8 cellular contexts compared by ENCODE assay signal in the genomic region with DNA sequence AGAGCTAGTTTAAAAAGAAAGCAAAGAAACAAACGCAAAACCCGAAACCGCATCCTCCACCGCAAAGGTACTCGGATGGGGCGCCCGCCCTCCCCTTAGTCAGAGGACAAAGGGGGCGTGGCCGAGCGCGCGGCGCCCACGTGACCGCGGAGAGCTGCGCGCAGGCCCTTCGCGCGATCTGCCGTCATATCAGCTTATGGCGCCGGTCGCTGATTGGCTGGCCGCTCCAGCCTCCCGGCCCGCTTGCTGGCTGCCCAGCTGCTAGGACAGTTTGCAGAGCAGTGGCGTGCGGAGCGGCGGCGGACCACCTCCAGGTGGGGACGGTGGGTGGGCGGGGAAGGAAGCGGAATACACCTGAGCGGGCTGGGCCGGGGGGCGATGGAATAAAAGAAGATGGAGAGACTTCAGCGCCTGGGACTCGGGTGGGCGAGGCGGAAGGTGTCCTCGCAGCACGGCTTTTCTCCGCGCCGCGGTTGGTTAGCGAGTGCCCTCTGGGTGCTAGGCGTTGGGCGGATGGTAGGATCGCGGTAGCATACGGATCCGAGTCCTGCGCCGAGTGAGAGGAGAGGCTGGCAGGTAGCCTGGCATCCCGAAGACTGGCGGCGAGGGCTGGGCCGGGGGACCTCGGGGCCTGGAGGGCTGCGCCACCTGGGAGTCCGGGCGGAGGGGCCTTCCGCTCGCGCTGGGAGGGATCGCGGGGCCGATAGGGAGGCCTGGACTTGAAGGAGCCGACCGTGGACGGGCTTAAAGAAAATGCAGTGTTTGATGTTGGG. TPM values are rescaled to one million over a fixed set of nuclear protein-coding genes. Genes with fewer than 3 reads are reported as not detected.
A peak's percentile ranks its signal among the peaks of the same experiment; 100 is the strongest.
DNase-seq lines count a peak whose midpoint lies in the region; ATAC-seq and TF ChIP-seq lines count a peak whose summit lies in the region.

A gene with protein sequence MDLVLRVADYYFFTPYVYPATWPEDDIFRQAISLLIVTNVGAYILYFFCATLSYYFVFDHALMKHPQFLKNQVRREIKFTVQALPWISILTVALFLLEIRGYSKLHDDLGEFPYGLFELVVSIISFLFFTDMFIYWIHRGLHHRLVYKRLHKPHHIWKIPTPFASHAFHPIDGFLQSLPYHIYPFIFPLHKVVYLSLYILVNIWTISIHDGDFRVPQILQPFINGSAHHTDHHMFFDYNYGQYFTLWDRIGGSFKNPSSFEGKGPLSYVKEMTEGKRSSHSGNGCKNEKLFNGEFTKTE (plus strand): TSS at position 269 of the 773 bp plus-strand sequence. CDS start 10,605 bp downstream, outside the sequence.

- H3K4me1 Mint-ChIP-seq in activated naive CD4-positive, alpha-beta T cell treated with anti-CD3 and anti-CD28 coated beads, Interleukin-2, amount 50 U/mL, for 24 hours, result peaks cover 51% of the 10 kb centered on the region

- H3K4me3 Mint-ChIP-seq in activated naive CD4-positive, alpha-beta T cell treated with anti-CD3 and anti-CD28 coated beads, Interleukin-2, amount 50 U/mL, for 24 hours, result peak within 1 kb of the TSS; percentile 97

- TF ChIP-seq CTCF in SK-N-SH (IDR thresholded peaks at IDR 0.05) (0 out of 2 replicates have a peak, but pooled peaks have one; percentile 11), suprapubic skin (IDR thresholded peaks at IDR 0.05) (no peak)

- POLR2A ChIA-PET in SK-N-SH (lab: Yijun Ruan, JAX), result interaction anchor here (0.6 to 1.2 kb wide), 4 partner anchors 8 to 692 kb away, joined by 3 to 4 read pairs (median 4); no protein-coding TSS in a partner anchor

- H3F3A ChIP-seq in SK-N-SH (replicated peaks; ENCODE audit: insufficient read depth), result no peaks in the 10 kb centered on the region

- no peaks in the 10 kb centered on the region for H3K9me2 ChIP-seq in SK-N-SH

- peaks cover 40% of the 10 kb centered on the region; the same call in 1 of the 2 replicates for H3K79me2 ChIP-seq in SK-N-SH (ENCODE audit: insufficient read depth)

- no peaks in the 10 kb centered on the region for H3K9me3 Mint-ChIP-seq in activated naive CD4-positive, alpha-beta T cell treated with anti-CD3 and anti-CD28 coated beads, Interleukin-2, amount 50 U/mL, for 24 hours

- peak; percentile 78 for DNase-seq in GM04504 (ENCODE audit: low read depth)
- DNase-seq in NCI-H1048 (lab: John Stamatoyannopoulos, UW), result peak; percentile 91
- peak; percentile 96 for DNase-seq in SK-N-SH
- peak; percentile 94 for DNase-seq in globus pallidus (ENCODE audit: low spot score)
- DNase-seq in nucleus accumbens (lab: John Stamatoyannopoulos, UW), result peak; percentile 69 to 96 (median 90)
- DNase-seq in suprapubic skin (ENCODE audit: low spot score in 2 of 2), result peak; percentile 95 to 97

- H3K4me3 ChIP-seq in SK-N-SH (ENCODE audit: low read depth in 2 of 2, low read length in 1 of 2), result peak within 1 kb of the TSS; percentile 87 to 92
- H3K4me3 ChIP-seq in suprapubic skin, result peak within 1 kb of the TSS; percentile 79

- no peaks in the 10 kb centered on the region; the same call in 1 of the 2 replicates for H4K20me1 ChIP-seq in SK-N-SH (ENCODE audit: insufficient read depth)

- peak within 1 kb of the TSS; percentile 86 for H3K4me2 ChIP-seq in SK-N-SH

- ATAC-seq in HG02571 (IDR thresholded peaks at IDR 0.05; ENCODE audit: unreplicated experiment), result peak; percentile 95

- H3K27ac ChIP-seq in SK-N-SH (ENCODE audit: low read depth in 2 of 2, low read length in 1 of 2) (peak within 1 kb of the TSS; percentile 58 to 87), suprapubic skin (peak within 1 kb of the TSS; percentile 84)

- H2AFZ ChIP-seq in SK-N-SH (ENCODE audit: low read depth), result peak within 1 kb of the TSS; percentile 99

- peaks cover 2% of the 10 kb centered on the region for H3K36me3 Mint-ChIP-seq in activated naive CD4-positive, alpha-beta T cell treated with anti-CD3 and anti-CD28 coated beads, Interleukin-2, amount 50 U/mL, for 24 hours

- no peaks in the 10 kb centered on the region for H3K36me3 ChIP-seq in SK-N-SH (replicated peaks in 1 of 2; ENCODE audit: control insufficient read depth in 1 of 2, insufficient read depth in 2 of 2, low read length in 1 of 2)
- H3K36me3 ChIP-seq in suprapubic skin, result no peaks in the 10 kb centered on the region

- no peak for TF ChIP-seq RAD21 in SK-N-SH (IDR thresholded peaks at IDR 0.05; ENCODE audit: low read length)

- H3K27me3 ChIP-seq in SK-N-SH (ENCODE audit: insufficient read depth) (no peaks in the 10 kb centered on the region), suprapubic skin (no peaks in the 10 kb centered on the region)

- CTCF ChIA-PET in SK-N-SH (lab: Yijun Ruan, JAX), result interaction anchor here (0.9 kb wide), 1 partner anchor 46 kb away, joined by 3 read pairs; no protein-coding TSS in a partner anchor

- H3K9ac ChIP-seq in SK-N-SH, result peak within 1 kb of the TSS; percentile 74

- H3K27me3 Mint-ChIP-seq in activated naive CD4-positive, alpha-beta T cell treated with anti-CD3 and anti-CD28 coated beads, Interleukin-2, amount 50 U/mL, for 24 hours, result no peaks in the 10 kb centered on the region

- no peak for TF ChIP-seq EP300 in SK-N-SH (IDR thresholded peaks at IDR 0.05; ENCODE audit: borderline replicate concordance in 1 of 2, low read depth in 1 of 2, low read length in 1 of 2)
- no peak for TF ChIP-seq EP300 in suprapubic skin (IDR thresholded peaks at IDR 0.05)

- peak within 1 kb of the TSS; percentile 97 for H3K27ac Mint-ChIP-seq in activated naive CD4-positive, alpha-beta T cell treated with anti-CD3 and anti-CD28 coated beads, Interleukin-2, amount 50 U/mL, for 24 hours

- TF ChIP-seq POLR2A in suprapubic skin (IDR thresholded peaks at IDR 0.05), result peak in 1 of 2 donors; percentile 55

- WGBS in SK-N-SH (ENCODE audit: low lambda C conversion rate), result under 1% methylated on average over 35 of the region's 75 CpGs
- under 1% methylated on average over 38 of the region's 75 CpGs for WGBS in suprapubic skin

- H3K9me3 ChIP-seq in SK-N-SH (no peaks in the 10 kb centered on the region), suprapubic skin (no peaks in the 10 kb centered on the region)

- peaks cover 0 to 4% of the 10 kb centered on the region in 2 experiments; a peak in 2 of 4 replicates for H3K4me1 ChIP-seq in SK-N-SH (ENCODE audit: control insufficient read depth in 1 of 2, insufficient read depth in 2 of 2, low read depth in 1 of 2, low read length in 1 of 2)
- peaks cover 20% of the 10 kb centered on the region for H3K4me1 ChIP-seq in suprapubic skin

TF ChIP-seq in SK-N-SH, 30 proteins besides CTCF, POLR2A, EP300 and RAD21 (continues in another document):
- TF ChIP-seq CHD2 (IDR thresholded peaks at IDR 0.05; ENCODE audit: low read length, partially characterized antibody) (no peak), FOXJ3 (CRISPR knock-in tag; IDR thresholded peaks at IDR 0.05) (no peak), YY1 (IDR thresholded peaks at IDR 0.05; ENCODE audit: low read depth) (no peak; the same call in 1 of the 2 replicates), TEAD4 (IDR thresholded peaks at IDR 0.05; ENCODE audit: borderline replicate concordance, insufficient read depth) (no peak), IRF3 (IDR thresholded peaks at IDR 0.05; ENCODE audit: low read depth, low read length) (no peak), FOXM1 (IDR thresholded peaks at IDR 0.05; ENCODE audit: low read depth) (no peak), GABPA (IDR thresholded peaks at IDR 0.05; ENCODE audit: low read depth) (no peak), EZH2phosphoT487 (IDR thresholded peaks at IDR 0.05; ENCODE audit: borderline replicate concordance, low read depth) (no peak), TAF1 (IDR thresholded peaks at IDR 0.05; ENCODE audit: borderline replicate concordance, low read depth, low read length) (peak; percentile 87), SIN3A (IDR thresholded peaks at IDR 0.05; ENCODE audit: borderline replicate concordance, low read depth, low read length) (0 out of 2 replicates have a peak, but pooled peaks have one; percentile 45), MXI1 (IDR thresholded peaks at IDR 0.05; ENCODE audit: low read depth, low read length) (peak; percentile 62), ELF1 (IDR thresholded peaks at IDR 0.05) (no peak), FOSL2 (IDR thresholded peaks at IDR 0.05; ENCODE audit: borderline replicate concordance, low read depth) (no peak)
- TF ChIP-seq, protein P1, sequence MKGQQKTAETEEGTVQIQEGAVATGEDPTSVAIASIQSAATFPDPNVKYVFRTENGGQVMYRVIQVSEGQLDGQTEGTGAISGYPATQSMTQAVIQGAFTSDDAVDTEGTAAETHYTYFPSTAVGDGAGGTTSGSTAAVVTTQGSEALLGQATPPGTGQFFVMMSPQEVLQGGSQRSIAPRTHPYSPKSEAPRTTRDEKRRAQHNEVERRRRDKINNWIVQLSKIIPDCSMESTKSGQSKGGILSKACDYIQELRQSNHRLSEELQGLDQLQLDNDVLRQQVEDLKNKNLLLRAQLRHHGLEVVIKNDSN (IDR thresholded peaks at IDR 0.05; ENCODE audit: borderline replicate concordance, low read depth), result peak; percentile 98

RNA-seq across cellular contexts. Expression of the gene that starts here (rescaled TPM):
- 8.9 and 14.2 TPM in 2 replicates for polyA plus RNA-seq in SK-N-SH (2012; rRNA removed)
- 15.4 and 21.3 TPM in 2 replicates for polyA plus RNA-seq in SK-N-SH (2012; cell fraction: cytosol; rRNA removed)
- 4.5 and 10.4 TPM in 2 replicates for polyA plus RNA-seq in SK-N-SH (2012; cell fraction: nucleus; rRNA removed)
- 10 to 100 TPM; 16.3 to 43.4 (median 29.8) TPM for total RNA-seq in suprapubic skin

Comparison
In these comparisons a context has a peak if more than half of its experiments do, and no peak if none do; other contexts are left out.
1. Peak in every context shown above with its lines: DNase-seq, ATAC-seq, H3K4me3 ChIP-seq and H3K27ac ChIP-seq.